ENCODE assay signal across 2 cellular contexts in genomic region chr15:74808840-74809229, GRCh38.
TF ChIP-seq lines count a peak whose summit lies in the region.

No MANE protein-coding gene starts in this region.

TF ChIP-seq in WTC11, 78 proteins besides CTCF, POLR2A, EP300 and RAD21:
- TF ChIP-seq JUN (CRISPR knock-in tag; IDR thresholded peaks at IDR 0.05): no peak
- TF ChIP-seq ESRRA (CRISPR knock-in tag; IDR thresholded peaks at IDR 0.05; ENCODE audit: borderline replicate concordance): no peak
- TF ChIP-seq ZNF281 (CRISPR knock-in tag; IDR thresholded peaks at IDR 0.05): no peak
TF ChIP-seq in WTC11: peak in this region for 0.

TF ChIP-seq in HepG2, 621 proteins besides CTCF, POLR2A, EP300 and RAD21:
- TF ChIP-seq DNMT3B (CRISPR knock-in tag; conservative IDR thresholded peaks at IDR 0.05): no peak
- no peak for TF ChIP-seq SETDB1 (CRISPR knock-in tag; IDR thresholded peaks at IDR 0.05; ENCODE audit: borderline replicate concordance)
- peak; percentile 78 for TF ChIP-seq ZNF629 (CRISPR knock-in tag; conservative IDR thresholded peaks at IDR 0.05)
- no peak for TF ChIP-seq ZKSCAN1 (IDR thresholded peaks at IDR 0.05; ENCODE audit: low read length)
- TF ChIP-seq SKI (IDR thresholded peaks at IDR 0.05; ENCODE audit: partially characterized antibody): no peak
- no peak for TF ChIP-seq HMGXB4 (CRISPR knock-in tag; IDR thresholded peaks at IDR 0.05; ENCODE audit: borderline replicate concordance in 1 of 2, low read depth in 1 of 2)
- peak; percentile 31; the same call in 1 of the 2 replicates for TF ChIP-seq STAG1 (CRISPR knock-in tag; IDR thresholded peaks at IDR 0.05)
